ENCODE assay signal across 8 cellular contexts in the genomic region with DNA sequence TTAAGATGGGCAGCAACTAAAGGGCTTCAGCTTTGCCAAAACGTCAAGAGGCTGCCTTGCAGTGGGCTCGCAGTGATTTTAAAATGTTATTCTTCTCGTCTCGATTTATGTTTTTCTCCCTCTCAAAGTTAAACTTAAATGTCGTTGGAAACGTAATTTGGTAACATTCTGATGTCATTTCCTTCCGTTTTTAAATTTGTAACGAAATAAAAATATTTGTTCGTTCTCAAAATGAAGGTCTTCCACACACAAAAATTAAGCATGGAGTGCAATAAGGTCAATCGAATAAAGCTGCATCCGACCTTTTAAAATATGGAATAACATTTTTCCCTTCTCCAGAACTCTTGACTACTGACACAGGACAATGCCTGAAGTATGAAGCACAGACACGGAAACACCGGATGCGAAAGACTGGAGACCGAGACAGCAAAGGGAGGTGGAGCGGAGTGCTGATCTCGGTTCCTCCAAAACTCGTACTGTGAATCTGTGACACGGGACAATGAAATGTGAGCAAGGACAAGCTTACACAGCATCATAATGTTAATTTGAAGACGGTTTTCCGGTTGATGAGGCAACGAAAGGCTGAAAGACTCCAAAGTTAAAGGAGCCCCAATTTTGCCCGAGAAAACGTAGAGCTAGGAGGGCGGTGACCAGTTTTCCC. TPM values are rescaled to one million over a fixed set of nuclear protein-coding genes. Genes with fewer than 3 reads are reported as not detected.
DNase-seq lines count a peak whose midpoint lies in the region; ATAC-seq and TF ChIP-seq lines count a peak whose summit lies in the region.

No MANE protein-coding gene starts in this region.

- H2BK12ac ChIP-seq in mesenchymal stem cell (ENCODE audit: low read length in 2 of 2), result no peak overlapping the region

- DNase-seq in EH (ENCODE audit: low read depth) (peak; percentile 70), MM.1S (no peak), WTC11 (ENCODE audit: low spot score) (no peak), endothelial cell (ENCODE audit: low spot score) (peak; percentile 37), mesenchymal stem cell (peak; percentile 76), type B pancreatic cell (ENCODE audit: extremely low spot score, unreplicated experiment) (no peak)

- H3F3A ChIP-seq in MM.1S (ENCODE audit: insufficient read depth, low read length), result peaks cover 9% of the 10 kb centered on the region

- H3K14ac ChIP-seq in mesenchymal stem cell (ENCODE audit: low read length in 2 of 2), result no peak overlapping the region

- H3K4me1 ChIP-seq in MM.1S (ENCODE audit: low read length) (0 out of 2 replicates have a peak, but pooled peaks cover 3% of the 10 kb centered on the region), mesenchymal stem cell (ENCODE audit: control insufficient read depth, insufficient read depth, low read depth, low read length) (no peaks in the 10 kb centered on the region)

- peaks cover 1% of the 10 kb centered on the region for H3K79me1 ChIP-seq in mesenchymal stem cell (replicated peaks; ENCODE audit: low read length, poor library complexity, severe bottlenecking)

- H3K36me3 Mint-ChIP-seq in WTC11 (no peaks in the 10 kb centered on the region), endothelial cell (ENCODE audit: low read depth, unreplicated experiment) (peaks cover 5% of the 10 kb centered on the region), type B pancreatic cell (no peaks in the 10 kb centered on the region)

- H3K9me3 ChIP-seq in MM.1S (replicated peaks; ENCODE audit: insufficient read depth, low read length) (no peaks in the 10 kb centered on the region), mesenchymal stem cell (ENCODE audit: control insufficient read depth, low read length) (no peaks in the 10 kb centered on the region)

- H3K4me3 ChIP-seq in MM.1S (ENCODE audit: low read length), result peak overlapping the region; percentile 77
- peak overlapping the region; percentile 89 to 95 for H3K4me3 ChIP-seq in mesenchymal stem cell (ENCODE audit: insufficient read depth in 1 of 2, low read depth in 1 of 2, low read length in 2 of 2)

- H3K4me2 ChIP-seq in MM.1S (ENCODE audit: low read depth, low read length), result peak overlapping the region; percentile 54; the same call in 1 of the 2 replicates
- peak overlapping the region; percentile 76 for H3K4me2 ChIP-seq in mesenchymal stem cell (ENCODE audit: low read length, poor library complexity, severe bottlenecking)

- H3K4me3 Mint-ChIP-seq in WTC11 (peak overlapping the region; percentile 97), endothelial cell (ENCODE audit: unreplicated experiment) (peak overlapping the region; percentile 98), type B pancreatic cell (peak overlapping the region; percentile 94)

- peak overlapping the region; percentile 93 for H3K27ac Mint-ChIP-seq in WTC11
- H3K27ac Mint-ChIP-seq in endothelial cell (ENCODE audit: unreplicated experiment), result peak overlapping the region; percentile 99
- peak overlapping the region; percentile 92 for H3K27ac Mint-ChIP-seq in type B pancreatic cell

- no peak overlapping the region for H2AK5ac ChIP-seq in mesenchymal stem cell (ENCODE audit: low read length, severe bottlenecking)

- no peaks in the 10 kb centered on the region for H3K9me3 Mint-ChIP-seq in WTC11
- H3K9me3 Mint-ChIP-seq in endothelial cell (ENCODE audit: unreplicated experiment), result no peaks in the 10 kb centered on the region
- H3K9me3 Mint-ChIP-seq in type B pancreatic cell, result no peaks in the 10 kb centered on the region

- TF ChIP-seq CTCF in MM.1S (IDR thresholded peaks at IDR 0.05; ENCODE audit: low read length) (no peak), WTC11 (IDR thresholded peaks at IDR 0.05) (no peak), endothelial cell (IDR thresholded peaks at IDR 0.05; ENCODE audit: unreplicated experiment) (no peak), type B pancreatic cell (conservative IDR thresholded peaks at IDR 0.05) (no peak)

- peak overlapping the region; percentile 10 for H4K8ac ChIP-seq in mesenchymal stem cell (ENCODE audit: low read length)

- no peak overlapping the region for H2BK5ac ChIP-seq in mesenchymal stem cell (ENCODE audit: low read depth, low read length, poor library complexity, severe bottlenecking)

- H3K23ac ChIP-seq in mesenchymal stem cell (ENCODE audit: low read length in 2 of 2), result no peak overlapping the region

- H4K91ac ChIP-seq in mesenchymal stem cell (ENCODE audit: low read length), result no peak overlapping the region

- H3K36me3 ChIP-seq in MM.1S (replicated peaks; ENCODE audit: insufficient read depth, low read length), result no peaks in the 10 kb centered on the region
- peaks cover 0 to 8% of the 10 kb centered on the region in 2 experiments for H3K36me3 ChIP-seq in mesenchymal stem cell (ENCODE audit: control insufficient read depth in 1 of 2, insufficient read depth in 2 of 2, low read depth in 1 of 2, low read length in 2 of 2)

- H2BK15ac ChIP-seq in mesenchymal stem cell (ENCODE audit: low read depth, poor library complexity, severe bottlenecking), result peak overlapping the region; percentile 96

- POLR2A ChIA-PET in WTC11 (lab: Charles Lee), result no interaction called here

- 9% methylated on average over 20 of the region's 25 CpGs for whole genome bisulfite sequencing in mesenchymal stem cell

- CTCF ChIA-PET in WTC11 (lab: Charles Lee), result interaction anchor here (0.9 to 1.2 kb wide), 2 partner anchors 10 to 172 kb away, joined by 4 to 6 read pairs; no protein-coding TSS in a partner anchor

- H3K27ac ChIP-seq in MM.1S (ENCODE audit: low read length) (peak overlapping the region; percentile 97), mesenchymal stem cell (ENCODE audit: low read length, poor library complexity, severe bottlenecking) (peak overlapping the region; percentile 69)

- H3K27me3 Mint-ChIP-seq in WTC11 (ENCODE audit: low read depth) (no peaks in the 10 kb centered on the region), endothelial cell (ENCODE audit: unreplicated experiment) (peaks cover 8% of the 10 kb centered on the region), type B pancreatic cell (peaks cover 26% of the 10 kb centered on the region)

- H3K9ac ChIP-seq in MM.1S (ENCODE audit: low read length), result peak overlapping the region; percentile 96
- peak overlapping the region; percentile 98 for H3K9ac ChIP-seq in mesenchymal stem cell (ENCODE audit: low read length)

- H3K4ac ChIP-seq in mesenchymal stem cell (ENCODE audit: low read depth in 1 of 2, low read length in 2 of 2), result peak overlapping the region; percentile 71 to 94

- H2AFZ ChIP-seq in MM.1S (ENCODE audit: low read length), result 0 out of 2 replicates have a peak overlapping the region, but pooled peaks have one; percentile 19
- H2AFZ ChIP-seq in mesenchymal stem cell (ENCODE audit: low read depth, low read length), result peak overlapping the region; percentile 99

- H3K4me1 Mint-ChIP-seq in WTC11, result peaks cover 17% of the 10 kb centered on the region
- H3K4me1 Mint-ChIP-seq in endothelial cell (ENCODE audit: unreplicated experiment), result peaks cover 22% of the 10 kb centered on the region
- H3K4me1 Mint-ChIP-seq in type B pancreatic cell (ENCODE audit: unreplicated experiment), result peaks cover 10% of the 10 kb centered on the region

- H3K18ac ChIP-seq in mesenchymal stem cell (ENCODE audit: low read depth in 1 of 2, low read length in 2 of 2), result peak overlapping the region; percentile 23 to 97

- no peaks in the 10 kb centered on the region for H3K9me2 ChIP-seq in MM.1S (replicated peaks; ENCODE audit: insufficient read depth, low read length)

- peaks cover 30% of the 10 kb centered on the region for H3K79me2 ChIP-seq in MM.1S (ENCODE audit: low read length)

- H4K20me1 ChIP-seq in MM.1S (ENCODE audit: insufficient read depth, low read length), result no peaks in the 10 kb centered on the region

- ATAC-seq in GM21515 (IDR thresholded peaks at IDR 0.05; ENCODE audit: unreplicated experiment), result peak; percentile 24
- ATAC-seq in WTC11, result 0 out of 2 replicates have a peak, but pooled peaks have one; percentile 4
- ATAC-seq in GM18520 (IDR thresholded peaks at IDR 0.05; ENCODE audit: unreplicated experiment), result no peak

- peak overlapping the region; percentile 39 for H2BK120ac ChIP-seq in mesenchymal stem cell (ENCODE audit: low read depth, low read length)

- no peaks in the 10 kb centered on the region for H3K27me3 ChIP-seq in MM.1S (replicated peaks; ENCODE audit: insufficient read depth, low read length)
- no peaks in the 10 kb centered on the region for H3K27me3 ChIP-seq in mesenchymal stem cell (ENCODE audit: control insufficient read depth in 1 of 2, insufficient read depth in 1 of 2, low read length in 2 of 2)

TF ChIP-seq in WTC11, 78 proteins besides CTCF, POLR2A, EP300 and RAD21 (continues in another document):
- TF ChIP-seq NR1H2 (CRISPR knock-in tag; IDR thresholded peaks at IDR 0.05) (no peak), FOXP1 (CRISPR knock-in tag; IDR thresholded peaks at IDR 0.05; ENCODE audit: borderline replicate concordance) (no peak), EMX1 (CRISPR knock-in tag; IDR thresholded peaks at IDR 0.05) (no peak), ZNF416 (CRISPR knock-in tag; IDR thresholded peaks at IDR 0.05) (no peak), TEAD4 (CRISPR knock-in tag; IDR thresholded peaks at IDR 0.05) (no peak), NR3C1 (CRISPR knock-in tag; conservative IDR thresholded peaks at IDR 0.05; ENCODE audit: low read depth) (no peak), PRRX2 (CRISPR knock-in tag; IDR thresholded peaks at IDR 0.05) (no peak), JUN (CRISPR knock-in tag; IDR thresholded peaks at IDR 0.05) (no peak), ZNF423 (CRISPR knock-in tag; IDR thresholded peaks at IDR 0.05) (no peak), RORB (CRISPR knock-in tag; IDR thresholded peaks at IDR 0.05) (no peak)

RNA-seq across cellular contexts. Expression of gene MTMR6, which starts 0.8 kb away (rescaled TPM):
- total RNA-seq in WTC11 (2021) (7.0 to 8.6 TPM (median 7.6 TPM) in 3 replicates), endothelial cell (ENCODE audit: unreplicated experiment) (21.2 TPM), type B pancreatic cell (ENCODE audit: low replicate concordance) (11.4 and 11.8 TPM in 2 replicates)
- polyA plus RNA-seq in mesenchymal stem cell (2013, experiment 1 of 2), result 14.3 TPM
- polyA plus RNA-seq in mesenchymal stem cell (2013, experiment 2 of 2), result 15.1 TPM

RNA-seq across cellular contexts. Expression of gene NUP58, which starts 15.0 kb away (rescaled TPM):
- total RNA-seq in WTC11 (2021) (59.0 to 63.4 TPM (median 60.3 TPM) in 3 replicates), endothelial cell (ENCODE audit: unreplicated experiment) (49.9 TPM), type B pancreatic cell (ENCODE audit: low replicate concordance) (49.8 and 56.2 TPM in 2 replicates)
- polyA plus RNA-seq in mesenchymal stem cell (2013, experiment 1 of 2), result 19.7 TPM
- polyA plus RNA-seq in mesenchymal stem cell (2013, experiment 2 of 2), result 22.1 TPM

Comparison
In these comparisons a context has a peak if more than half of its experiments do, and no peak if none do; other contexts are left out.
1. DNase-seq: peak in EH (single experiment), endothelial cell (single experiment) and mesenchymal stem cell (single experiment); none in MM.1S (single experiment), WTC11 (single experiment) and type B pancreatic cell (single experiment).
2. Peak in every context shown above with its lines, with median percentiles within 50 percentile points of each other: H3K27ac Mint-ChIP-seq and H3K4me3 Mint-ChIP-seq.